In the genomic region with DNA sequence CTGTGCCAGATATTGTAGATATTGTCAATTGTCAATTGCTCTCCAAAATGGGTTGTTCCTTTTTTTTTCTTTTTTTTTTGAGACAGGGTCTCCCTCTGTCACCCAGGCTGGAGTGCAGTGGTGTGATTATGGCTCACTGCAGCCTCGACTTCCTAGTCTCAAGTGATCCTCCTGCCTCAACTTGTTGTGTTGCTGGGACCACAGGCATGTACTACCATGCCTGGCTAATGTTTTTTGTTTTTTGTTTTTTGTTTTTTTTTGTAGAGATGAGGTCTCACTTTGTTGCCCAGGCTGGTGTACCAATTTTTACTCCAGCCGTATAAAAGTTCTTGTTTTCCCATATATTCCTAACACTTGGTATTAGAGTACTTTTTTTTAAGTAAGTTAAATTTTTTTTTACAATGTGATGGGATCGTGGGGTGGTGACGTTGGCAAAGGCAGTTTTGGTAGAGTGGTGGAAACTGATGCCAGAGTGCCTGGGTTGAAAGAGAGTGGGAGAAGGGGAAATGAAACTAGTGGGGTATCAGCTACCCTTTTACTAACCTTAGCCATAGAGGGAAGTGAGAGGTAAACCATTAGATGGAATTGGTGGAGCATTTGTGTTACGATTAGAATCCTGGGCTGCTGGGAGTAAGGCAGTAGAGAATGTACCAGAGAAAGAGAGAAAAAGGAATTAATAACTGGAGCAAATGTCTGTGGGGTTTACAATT, we compare ENCODE assay signal across 12 cellular contexts.
DNase-seq lines count a peak whose midpoint lies in the region; ATAC-seq lines count a peak whose summit lies in the region.
"Had no signal": no experiment of that assay in that cellular context is flagged by ENCODE, and none has a peak within 500 bp of the region (broad histone marks: within the 10 kb centered on the region; RNA-seq: fewer than 3 reads in every experiment).

No MANE protein-coding gene starts in this region.

- DNase-seq in medulla oblongata (ENCODE audit: extremely low spot score): peak; percentile 32
- no peak for DNase-seq in NCI-H187 treated with DMSO at 0.1 percent for 48 hours (lab: John Stamatoyannopoulos, UW)
- DNase-seq in activated CD8-positive, alpha-beta memory T cell treated with anti-CD3 and anti-CD28 coated beads, Interleukin-2, amount 50 U/mL, for 4 hours: no peak
- DNase-seq in DMS79 treated with DMSO at 0.1 percent for 48 hours (lab: John Stamatoyannopoulos, UW): no peak
- no peak for DNase-seq in NCI-H345 (lab: John Stamatoyannopoulos, UW)
- DNase-seq: activated gamma-delta T cell, DMS79, HFFc6, NCI-H2227 treated with DMSO at 0.1 percent for 48 hours had no signal

- ATAC-seq in GM18909 (IDR thresholded peaks at IDR 0.05; ENCODE audit: poor library complexity, unreplicated experiment) (peak; percentile 95), HG02610 (IDR thresholded peaks at IDR 0.05; ENCODE audit: unreplicated experiment) (peak; percentile 79), HG03521 (IDR thresholded peaks at IDR 0.05; ENCODE audit: unreplicated experiment) (peak; percentile 85)
